ENCODE assay signal across 7 cellular contexts in the genomic region with DNA sequence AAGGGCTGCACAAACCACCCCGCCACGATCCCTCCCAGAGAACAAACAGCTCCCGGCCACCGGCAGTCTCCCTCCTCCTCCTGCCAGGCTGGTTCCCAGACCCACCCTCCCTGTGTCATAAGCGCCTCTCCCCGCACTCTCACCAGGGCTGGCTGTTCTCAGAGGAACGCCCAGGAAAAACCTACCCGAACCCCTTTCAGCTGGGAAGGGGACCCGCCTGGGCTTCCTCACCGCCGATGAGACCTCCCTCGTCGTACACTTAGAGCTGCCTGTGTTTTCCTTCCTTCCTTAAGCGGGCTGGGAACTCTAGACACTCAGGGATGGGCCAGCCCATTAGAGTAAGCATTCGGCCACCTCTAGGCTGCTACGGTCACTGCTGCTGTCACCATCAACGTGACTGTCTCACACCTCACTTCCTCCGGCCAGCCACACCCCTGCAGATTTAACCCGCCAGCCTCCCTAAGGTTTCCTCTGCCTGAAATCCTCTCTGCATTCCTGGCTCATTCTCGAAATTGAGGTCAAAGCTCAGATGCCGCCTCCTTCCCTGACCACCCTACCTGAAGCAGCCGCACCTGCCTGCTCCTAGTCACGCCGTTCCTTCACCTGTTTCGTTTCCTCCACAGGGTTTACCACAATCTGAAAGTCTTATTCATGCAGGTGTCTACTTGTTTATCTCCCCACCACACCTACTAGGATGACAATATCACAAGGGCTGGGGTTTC. TPM values are rescaled to one million over a fixed set of nuclear protein-coding genes. Genes with fewer than 3 reads are reported as not detected.
A peak's percentile ranks its signal among the peaks of the same experiment; 100 is the strongest.
DNase-seq lines count a peak whose midpoint lies in the region; ATAC-seq and TF ChIP-seq lines count a peak whose summit lies in the region.

No MANE protein-coding gene starts in this region.

- H3K36me3 Mint-ChIP-seq in chondrocyte (ENCODE audit: low read depth) = no peaks in the 10 kb centered on the region

- peak overlapping the region; percentile 30 for H3K27ac Mint-ChIP-seq in chondrocyte (ENCODE audit: unreplicated experiment)

- peaks cover 10% of the 10 kb centered on the region for H3K27me3 Mint-ChIP-seq in chondrocyte (ENCODE audit: low read depth)

- H3K4me1 Mint-ChIP-seq in chondrocyte (ENCODE audit: low read depth) = peaks cover 14% of the 10 kb centered on the region

- peak; percentile 24 for DNase-seq in GM12864 (ENCODE audit: low read depth)
- DNase-seq in NB4 (ENCODE audit: low read depth) = peak; percentile 17
- no peak for DNase-seq in chondrocyte (ENCODE audit: low spot score)
- peak; percentile 68 for DNase-seq in mucosa of gallbladder (ENCODE audit: low spot score)
- DNase-seq in activated naive CD4-positive, alpha-beta T cell treated with Interleukin-2 at 50 U/mL for 16 hours = no peak
- DNase-seq in activated gamma-delta T cell (lab: John Stamatoyannopoulos, UW) = no peak

- H3K4me3 ChIP-seq in GM12864 (ENCODE audit: low read depth, low read length) (peak overlapping the region; percentile 43), NB4 (ENCODE audit: low read depth, low read length) (no peak overlapping the region)

- no peak for TF ChIP-seq POLR2A in NB4 (IDR thresholded peaks at IDR 0.05; ENCODE audit: extremely low read depth, insufficient read length)

- H3K9me3 Mint-ChIP-seq in chondrocyte (ENCODE audit: low read depth) = no peaks in the 10 kb centered on the region

- ATAC-seq in HG03520 (IDR thresholded peaks at IDR 0.05; ENCODE audit: unreplicated experiment) = no peak

- TF ChIP-seq CTCF in GM12864 (IDR thresholded peaks at IDR 0.05; ENCODE audit: low read depth, low read length, missing control alignments) (no peak), NB4 (IDR thresholded peaks at IDR 0.05; ENCODE audit: low read depth, low read length) (no peak), chondrocyte (IDR thresholded peaks at IDR 0.05) (no peak)

- peak overlapping the region; percentile 74 for H3K4me3 Mint-ChIP-seq in chondrocyte (ENCODE audit: unreplicated experiment)

RNA-seq across cellular contexts. Expression of a gene that starts 6.3 kb away (rescaled TPM):
- total RNA-seq in chondrocyte (9.7 to 13.7 TPM (median 11.1 TPM) in 3 replicates), mucosa of gallbladder (63.0 TPM)

RNA-seq across cellular contexts. Expression of a gene that starts 6.4 kb away (rescaled TPM):
- total RNA-seq in chondrocyte (4.1 to 7.9 TPM (median 6.8 TPM) in 3 replicates), mucosa of gallbladder (127 TPM)

RNA-seq across cellular contexts. Expression of a gene that starts 31.2 kb away (rescaled TPM):
- total RNA-seq in chondrocyte = 0.51 TPM in 1 of 3 replicates, not detected in the others
- 0.72 TPM for total RNA-seq in mucosa of gallbladder

RNA-seq across cellular contexts. Expression of a gene that starts 48.1 kb away (rescaled TPM):
- 86.1 to 111 TPM (median 103 TPM) in 3 replicates for total RNA-seq in chondrocyte
- total RNA-seq in mucosa of gallbladder = 189 TPM

Comparison
In these comparisons a context has a peak if more than half of its experiments do, and no peak if none do; other contexts are left out.
1. DNase-seq: peak in GM12864 (single experiment), NB4 (single experiment) and mucosa of gallbladder (single experiment); none in chondrocyte (single experiment), activated naive CD4-positive, alpha-beta T cell treated with Interleukin-2 at 50 U/mL for 16 hours (single experiment) and activated gamma-delta T cell (single experiment).
2. RNA of a gene that starts 6.4 kb away (total RNA-seq): 127 TPM in mucosa of gallbladder (single experiment); 4.1 to 7.9 TPM in chondrocyte; every median in the first group is over 10 times any median in the second.